8 cellular contexts compared by ENCODE assay signal in genomic region chr3:107431298-107432012, GRCh38. TPM values are rescaled to one million over a fixed set of nuclear protein-coding genes. Genes with fewer than 3 reads are reported as not detected.
DNase-seq lines count a peak whose midpoint lies in the region; ATAC-seq and TF ChIP-seq lines count a peak whose summit lies in the region.

No MANE protein-coding gene starts in this region.

- ATAC-seq in GM18508 (IDR thresholded peaks at IDR 0.05; ENCODE audit: insufficient read depth, unreplicated experiment) = peak; percentile 29
- ATAC-seq in HG02885 (IDR thresholded peaks at IDR 0.05; ENCODE audit: poor library complexity, unreplicated experiment) = peak; percentile 70

- H2AFZ ChIP-seq in ACC112 (ENCODE audit: low read length, unreplicated experiment) = peak overlapping the region; percentile 82

- H3K27me3 ChIP-seq in ACC112 (ENCODE audit: insufficient read depth, low read length) (no peaks in the 10 kb centered on the region), colonic mucosa (no peaks in the 10 kb centered on the region), layer of hippocampus (ENCODE audit: control insufficient read depth, insufficient read depth, low read length) (no peaks in the 10 kb centered on the region)

- H3K9me3 ChIP-seq in colonic mucosa = no peaks in the 10 kb centered on the region

- no peaks in the 10 kb centered on the region for H3K79me2 ChIP-seq in ACC112 (ENCODE audit: control insufficient read depth, insufficient read depth, low read length, unreplicated experiment)

- TF ChIP-seq CTCF in colonic mucosa (IDR thresholded peaks at IDR 0.05) = no peak

- H3K4me1 ChIP-seq in ACC112 (ENCODE audit: control insufficient read depth, insufficient read depth, low read length, unreplicated experiment) = peaks cover 14% of the 10 kb centered on the region
- no peaks in the 10 kb centered on the region for H3K4me1 ChIP-seq in colonic mucosa

- peak overlapping the region; percentile 76 for H3K4me3 ChIP-seq in ACC112 (ENCODE audit: low read depth, low read length)
- H3K4me3 ChIP-seq in colonic mucosa = peak overlapping the region; percentile 79

- H3K27ac ChIP-seq in ACC112 (ENCODE audit: low read depth, low read length) = peak overlapping the region; percentile 69
- peak overlapping the region; percentile 95 for H3K27ac ChIP-seq in colonic mucosa
- H3K27ac ChIP-seq in layer of hippocampus (ENCODE audit: low read depth, low read length) = peak overlapping the region; percentile 95

- H3K9ac ChIP-seq in colonic mucosa (ENCODE audit: low read depth in 2 of 2, low read length in 2 of 2) = peak overlapping the region; percentile 67 to 87

- intact Hi-C loops in colonic mucosa (cut with DNase I) = loop anchor here (2.0 kb wide), 1 partner anchor 91 kb away; the partner anchor contains the start of gene BBX

- H3K36me3 ChIP-seq in ACC112 (ENCODE audit: insufficient read depth, low read length) (no peaks in the 10 kb centered on the region), colonic mucosa (no peaks in the 10 kb centered on the region)

- DNase-seq in NCI-H2196 (lab: John Stamatoyannopoulos, UW; ENCODE audit: unreplicated experiment) (peak; percentile 29), colonic mucosa (peak; percentile 76)
- peak; percentile 22 to 34 for DNase-seq in activated CD4-positive, alpha-beta T cell treated with anti-CD3 and anti-CD28 coated beads for 24 hours (ENCODE audit: low read depth in 2 of 2)
- DNase-seq in stimulated activated CD4-positive, alpha-beta T cell treated with anti-CD3 and anti-CD28 coated beads, Interleukin-2, amount 100 ng/mL, for 24 hours = peak; percentile 53 to 66

RNA-seq across cellular contexts. Expression of gene CCDC54, which starts 54.2 kb away (rescaled TPM):
- total RNA-seq in colonic mucosa = not detected

Comparison
In these comparisons a context has a peak if more than half of its experiments do, and no peak if none do; other contexts are left out.
1. Peak in every context shown above with its lines: DNase-seq, ATAC-seq, H3K4me3 ChIP-seq and H3K27ac ChIP-seq.